ENCODE assay signal across 25 cellular contexts in the genomic region with DNA sequence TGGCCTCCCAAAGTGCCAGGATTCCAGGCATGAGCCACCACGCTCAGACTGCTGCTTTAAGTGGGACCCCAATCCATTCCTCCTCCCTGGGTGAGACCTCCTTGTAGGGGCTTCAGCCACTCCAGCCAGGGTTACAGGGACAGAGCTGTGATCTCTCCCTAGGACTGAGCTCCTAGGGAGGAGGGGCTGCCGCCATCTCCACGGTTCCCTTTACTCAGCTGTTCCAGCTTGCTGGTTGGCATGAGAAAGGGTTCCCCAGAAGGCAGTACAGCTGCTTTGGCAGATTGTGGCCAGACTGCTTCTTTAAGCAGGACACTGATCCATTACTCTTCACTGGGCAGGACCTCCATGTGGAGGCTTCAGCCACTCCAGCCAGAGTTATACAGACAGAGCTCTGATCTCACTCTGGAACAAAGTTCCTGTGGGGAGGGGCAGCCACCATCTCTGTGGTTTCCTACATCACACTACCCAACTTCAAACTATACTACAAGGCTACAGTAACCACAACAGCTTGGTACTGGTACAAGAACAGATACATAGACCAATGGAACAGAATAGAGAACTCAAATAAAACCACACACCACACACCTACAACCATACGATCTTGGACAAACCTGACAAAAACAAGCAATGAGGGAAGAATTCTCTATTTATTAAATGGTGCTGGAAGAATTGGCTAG. TPM values are rescaled to one million over a fixed set of nuclear protein-coding genes. Genes with fewer than 3 reads are reported as not detected.
DNase-seq lines count a peak whose midpoint lies in the region; ATAC-seq and TF ChIP-seq lines count a peak whose summit lies in the region.
"Had no signal": no experiment of that assay in that cellular context is flagged by ENCODE, and none has a peak within 500 bp of the region (broad histone marks: within the 10 kb centered on the region; RNA-seq: fewer than 3 reads in every experiment).

No MANE protein-coding gene starts in this region.

- no peak for TF ChIP-seq CTCF in activated CD8-positive, alpha-beta T cell treated with anti-CD3 and anti-CD28 coated beads for 36 hours (IDR thresholded peaks at IDR 0.05)

- H3K27ac Mint-ChIP-seq in activated CD8-positive, alpha-beta T cell treated with anti-CD3 and anti-CD28 coated beads for 36 hours = peak overlapping the region; percentile 11
- peak overlapping the region in 4 of 6 donors; percentile 3 to 64 (median 40) for H3K27ac Mint-ChIP-seq in immature natural killer cell
- H3K27ac Mint-ChIP-seq in stimulated activated memory B cell treated with anti-CD40 and anti-IgM and Interleukin-4, amounts not matched to agents 10 μg/mL and 1 μg/mL and 100 μg/mL, for 72 hours = no peak overlapping the region
- H3K27ac Mint-ChIP-seq: GM23338; natural killer cell treated with Interleukin-12 subunit alpha and Interleukin-12 subunit beta and Interleukin-15 and Interleukin-18, amount 100 ng/mL, for 72 hours had no signal

- no peak overlapping the region for H3K4me3 Mint-ChIP-seq in activated CD8-positive, alpha-beta T cell treated with anti-CD3 and anti-CD28 coated beads for 36 hours
- peak overlapping the region in 3 of 5 donors; percentile 14 to 34 (median 27) for H3K4me3 Mint-ChIP-seq in immature natural killer cell
- H3K4me3 Mint-ChIP-seq in stimulated activated memory B cell treated with anti-CD40 and anti-IgM and Interleukin-4, amounts not matched to agents 10 μg/mL and 1 μg/mL and 100 μg/mL, for 72 hours = no peak overlapping the region
- H3K4me3 Mint-ChIP-seq: GM23338; natural killer cell treated with Interleukin-12 subunit alpha and Interleukin-12 subunit beta and Interleukin-15 and Interleukin-18, amount 100 ng/mL, for 72 hours had no signal

- CTCF ChIA-PET in activated CD8-positive, alpha-beta T cell treated with anti-CD3 and anti-CD28 coated beads for 36 hours (lab: Charles Lee) = interaction anchor here (0.6 to 1.7 kb wide), 5 partner anchors 8 to 422 kb away, joined by 3 to 7 read pairs (median 4); no protein-coding TSS in a partner anchor

- DNase-seq in DMS 273 (lab: John Stamatoyannopoulos, UW; ENCODE audit: unreplicated experiment) (peak; percentile 5), DMS 273 treated with DMSO at 0.1 percent for 48 hours (lab: John Stamatoyannopoulos, UW) (no peak), HT1080 (ENCODE audit: low read depth) (peak; percentile 11), immature natural killer cell (peak; percentile 21 to 45 (median 38)), NCI-H748 treated with DMSO at 0.1 percent for 48 hours (lab: John Stamatoyannopoulos, UW) (no peak)
- DNase-seq in activated CD8-positive, alpha-beta T cell treated with anti-CD3 and anti-CD28 coated beads for 36 hours = peak; percentile 53
- DNase-seq: BE2C; caudate nucleus; DMS153; effector memory CD4-positive, alpha-beta T cell; heart left ventricle; NCI-H187 treated with DMSO at 0.1 percent for 48 hours; psoas muscle; SJCRH30; spleen; transverse colon had no signal

- peaks cover 16% of the 10 kb centered on the region for H3K4me1 Mint-ChIP-seq in activated CD8-positive, alpha-beta T cell treated with anti-CD3 and anti-CD28 coated beads for 36 hours (ENCODE audit: low read depth)
- peaks cover 12 to 20% of the 10 kb centered on the region in 2 donors for H3K4me1 Mint-ChIP-seq in immature natural killer cell
- peaks cover under 1% of the 10 kb centered on the region for H3K4me1 Mint-ChIP-seq in stimulated activated memory B cell treated with anti-CD40 and anti-IgM and Interleukin-4, amounts not matched to agents 10 μg/mL and 1 μg/mL and 100 μg/mL, for 72 hours
- H3K4me1 Mint-ChIP-seq: GM23338 had no signal

- peak; percentile 83 for ATAC-seq in activated CD8-positive, alpha-beta T cell treated with anti-CD3 and anti-CD28 coated beads for 36 hours
- no peak for ATAC-seq in HG02840 (IDR thresholded peaks at IDR 0.05; ENCODE audit: low FRiP score, unreplicated experiment)
- ATAC-seq in stimulated activated memory B cell treated with anti-CD40 and anti-IgM and Interleukin-4, amounts not matched to agents 10 μg/mL and 1 μg/mL and 100 μg/mL, for 72 hours = no peak
- ATAC-seq: GM23338, heart left ventricle, psoas muscle had no signal

- no peaks in the 10 kb centered on the region for H3K27me3 Mint-ChIP-seq in activated CD8-positive, alpha-beta T cell treated with anti-CD3 and anti-CD28 coated beads for 36 hours
- H3K27me3 Mint-ChIP-seq in immature natural killer cell (ENCODE audit: low read depth in 3 of 3) = peaks cover 1 to 4% (median 3%) of the 10 kb centered on the region in 3 donors
- H3K27me3 Mint-ChIP-seq in stimulated activated memory B cell treated with anti-CD40 and anti-IgM and Interleukin-4, amounts not matched to agents 10 μg/mL and 1 μg/mL and 100 μg/mL, for 72 hours = no peaks in the 10 kb centered on the region
- H3K27me3 Mint-ChIP-seq: natural killer cell treated with Interleukin-12 subunit alpha and Interleukin-12 subunit beta and Interleukin-15 and Interleukin-18, amount 100 ng/mL, for 72 hours had no signal

- POLR2A ChIA-PET in activated CD8-positive, alpha-beta T cell treated with anti-CD3 and anti-CD28 coated beads for 36 hours (lab: Charles Lee) = interaction anchor here (1.4 to 1.6 kb wide), 2 partner anchors 10 to 16 kb away, joined by 3 read pairs; no protein-coding TSS in a partner anchor

- H3K9me3 Mint-ChIP-seq in activated CD8-positive, alpha-beta T cell treated with anti-CD3 and anti-CD28 coated beads for 36 hours = peaks cover 3% of the 10 kb centered on the region
- peaks cover 0 to 10% (median 0%) of the 10 kb centered on the region in 6 donors for H3K9me3 Mint-ChIP-seq in immature natural killer cell
- peaks cover 13% of the 10 kb centered on the region for H3K9me3 Mint-ChIP-seq in stimulated activated memory B cell treated with anti-CD40 and anti-IgM and Interleukin-4, amounts not matched to agents 10 μg/mL and 1 μg/mL and 100 μg/mL, for 72 hours

- intact Hi-C loops in activated CD8-positive, alpha-beta T cell treated with anti-CD3 and anti-CD28 coated beads for 36 hours (cut with micrococcal nuclease) = no loop called here

- no peaks in the 10 kb centered on the region for H3K36me3 Mint-ChIP-seq in activated CD8-positive, alpha-beta T cell treated with anti-CD3 and anti-CD28 coated beads for 36 hours (ENCODE audit: low read depth)
- no peaks in the 10 kb centered on the region for H3K36me3 Mint-ChIP-seq in immature natural killer cell
- H3K36me3 Mint-ChIP-seq in stimulated activated memory B cell treated with anti-CD40 and anti-IgM and Interleukin-4, amounts not matched to agents 10 μg/mL and 1 μg/mL and 100 μg/mL, for 72 hours = no peaks in the 10 kb centered on the region

RNA-seq across cellular contexts. Expression of a gene that starts 7.2 kb away (rescaled TPM):
- not detected in 2 replicates for total RNA-seq in HT1080 (2014; rRNA removed; shearing (Covaris generic))
- polyA plus RNA-seq in HT1080 (2015; cell fraction: cytosol; rRNA removed) = not detected in 2 replicates
- polyA plus RNA-seq in HT1080 (2015; cell fraction: nucleus; rRNA removed) = not detected in 2 replicates
- not detected for total RNA-seq in activated CD8-positive, alpha-beta T cell treated with anti-CD3 and anti-CD28 coated beads for 36 hours
- not detected for polyA plus RNA-seq in immature natural killer cell
- total RNA-seq: activated CD8-positive, alpha-beta memory T cell treated with anti-CD3 and anti-CD28 coated beads for 36 hours; fibroblast of lung; GM23338; heart left ventricle; lung microvascular endothelial cell; natural killer cell treated with Interleukin-12 subunit alpha and Interleukin-12 subunit beta and Interleukin-15 and Interleukin-18, amount 100 ng/mL, for 72 hours; NCI-H460; psoas muscle; SJCRH30; spleen; transverse colon had no signal
- polyA plus RNA-seq: adipose tissue, fibroblast of lung, GM23338, heart left ventricle, psoas muscle, spleen had no signal

RNA-seq across cellular contexts. Expression of a gene that starts 53.0 kb away (rescaled TPM):
- total RNA-seq in HT1080 (2014; rRNA removed; shearing (Covaris generic)) = 0.33 and 0.39 TPM in 2 replicates
- polyA plus RNA-seq in HT1080 (2015; cell fraction: cytosol; rRNA removed) = 0.11 and 0.35 TPM in 2 replicates
- 0.25 and 0.33 TPM in 2 replicates for polyA plus RNA-seq in HT1080 (2015; cell fraction: nucleus; rRNA removed)
- not detected for total RNA-seq in activated CD8-positive, alpha-beta T cell treated with anti-CD3 and anti-CD28 coated beads for 36 hours
- polyA plus RNA-seq in immature natural killer cell = not detected
- total RNA-seq: activated CD8-positive, alpha-beta memory T cell treated with anti-CD3 and anti-CD28 coated beads for 36 hours; fibroblast of lung; GM23338; heart left ventricle; lung microvascular endothelial cell; natural killer cell treated with Interleukin-12 subunit alpha and Interleukin-12 subunit beta and Interleukin-15 and Interleukin-18, amount 100 ng/mL, for 72 hours; psoas muscle; SJCRH30; spleen; transverse colon had no signal
- polyA plus RNA-seq: adipose tissue, fibroblast of lung, GM23338, heart left ventricle, spleen had no signal

Comparison
In these comparisons a context has a peak if more than half of its experiments do, and no peak if none do; other contexts are left out.
1. DNase-seq: peak in DMS 273 (single experiment), HT1080 (single experiment), activated CD8-positive, alpha-beta T cell treated with anti-CD3 and anti-CD28 coated beads for 36 hours (single experiment) and immature natural killer cell (3 of 3); none in DMS 273 treated with DMSO at 0.1 percent for 48 hours (single experiment) and NCI-H748 treated with DMSO at 0.1 percent for 48 hours (single experiment).
2. H3K4me3 Mint-ChIP-seq: peak in immature natural killer cell (3 of 5); none in activated CD8-positive, alpha-beta T cell treated with anti-CD3 and anti-CD28 coated beads for 36 hours (single experiment) and stimulated activated memory B cell treated with anti-CD40 and anti-IgM and Interleukin-4, amounts not matched to agents 10 μg/mL and 1 μg/mL and 100 μg/mL, for 72 hours (single experiment).